Comparison of ENCODE assay signal across 1 cellular context in the genomic region with DNA sequence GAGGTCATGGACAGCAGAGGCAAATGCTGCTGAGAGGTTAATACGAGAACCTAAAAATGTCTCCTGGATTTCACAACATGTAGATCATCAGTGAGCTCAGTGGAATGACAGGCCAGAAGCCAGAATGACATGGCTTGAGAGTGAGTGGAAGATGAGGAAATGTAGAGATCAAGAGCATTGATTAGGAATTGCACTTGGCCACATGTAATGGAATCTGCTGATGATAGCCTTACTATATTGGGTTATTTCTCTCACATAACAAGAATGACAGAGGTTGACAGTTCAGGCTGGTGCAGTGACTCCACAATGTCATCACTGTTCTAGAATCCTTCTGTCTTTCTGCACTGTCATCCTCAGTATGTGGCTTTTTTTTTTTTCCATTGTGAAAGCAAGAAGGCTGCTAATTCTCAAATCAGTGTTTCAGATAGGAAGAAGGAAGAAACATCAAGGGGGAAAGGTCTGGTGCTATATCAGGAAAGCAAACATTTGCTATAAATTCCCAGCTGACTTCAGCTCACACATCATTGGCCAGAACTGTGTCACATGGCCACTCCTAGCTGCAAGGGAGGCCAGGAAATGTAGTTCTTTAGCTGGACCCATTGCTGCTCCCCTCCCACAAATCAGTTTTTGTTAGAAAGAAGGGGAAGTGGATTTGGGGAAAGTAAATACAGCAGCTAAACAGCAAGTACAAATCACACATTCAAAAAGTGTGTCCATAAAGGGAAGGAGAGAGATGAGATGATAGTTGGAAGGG.
TF ChIP-seq lines count a peak whose summit lies in the region.

No MANE protein-coding gene starts in this region.

TF ChIP-seq in K562, 482 proteins besides CTCF, POLR2A, EP300 and RAD21:
- TF ChIP-seq, protein P1, sequence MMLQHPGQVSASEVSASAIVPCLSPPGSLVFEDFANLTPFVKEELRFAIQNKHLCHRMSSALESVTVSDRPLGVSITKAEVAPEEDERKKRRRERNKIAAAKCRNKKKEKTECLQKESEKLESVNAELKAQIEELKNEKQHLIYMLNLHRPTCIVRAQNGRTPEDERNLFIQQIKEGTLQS (IDR thresholded peaks at IDR 0.05), result peak; percentile 51; the same call in 1 of the 2 replicates
- TF ChIP-seq, protein P1 (CRISPR knock-in tag; conservative IDR thresholded peaks at IDR 0.05), result no peak
- TF ChIP-seq, protein P2, sequence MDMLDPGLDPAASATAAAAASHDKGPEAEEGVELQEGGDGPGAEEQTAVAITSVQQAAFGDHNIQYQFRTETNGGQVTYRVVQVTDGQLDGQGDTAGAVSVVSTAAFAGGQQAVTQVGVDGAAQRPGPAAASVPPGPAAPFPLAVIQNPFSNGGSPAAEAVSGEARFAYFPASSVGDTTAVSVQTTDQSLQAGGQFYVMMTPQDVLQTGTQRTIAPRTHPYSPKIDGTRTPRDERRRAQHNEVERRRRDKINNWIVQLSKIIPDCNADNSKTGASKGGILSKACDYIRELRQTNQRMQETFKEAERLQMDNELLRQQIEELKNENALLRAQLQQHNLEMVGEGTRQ (CRISPR knock-in tag; IDR thresholded peaks at IDR 0.05), result peak; percentile 58
- TF ChIP-seq MCM3 (IDR thresholded peaks at IDR 0.05), result no peak
- TF ChIP-seq NFE2L1 (tag; IDR thresholded peaks at IDR 0.05; ENCODE audit: borderline replicate concordance, low read depth), result peak; percentile 34; the same call in 1 of the 2 replicates
- peak; percentile 60; the same call in 1 of the 2 replicates for TF ChIP-seq TRIM28 (IDR thresholded peaks at IDR 0.05)
- no peak for TF ChIP-seq STAG1 (CRISPR knock-in tag; IDR thresholded peaks at IDR 0.05; ENCODE audit: borderline replicate concordance)
- TF ChIP-seq CEBPG (CRISPR knock-in tag; IDR thresholded peaks at IDR 0.05), result no peak
- 0 out of 4 replicates have a peak, but pooled peaks of 1 of the 2 experiments have one; percentile 44 for TF ChIP-seq CEBPG (tag; conservative IDR thresholded peaks at IDR 0.05 in 1 of 2, IDR thresholded peaks at IDR 0.05 in 1 of 2)
- no peak for TF ChIP-seq MCM2 (IDR thresholded peaks at IDR 0.05; ENCODE audit: low read depth)
- TF ChIP-seq MAFG (tag; conservative IDR thresholded peaks at IDR 0.05), result peak; percentile 84
- no peak for TF ChIP-seq ATF7 (IDR thresholded peaks at IDR 0.05)
- TF ChIP-seq TRIM24 (IDR thresholded peaks at IDR 0.05), result peak in 1 of 2 experiments; percentile 15; a peak in 2 of 4 replicates
- no peak for TF ChIP-seq PPARD (CRISPR knock-in tag; IDR thresholded peaks at IDR 0.05)
- TF ChIP-seq PKNOX1 (IDR thresholded peaks at IDR 0.05), result peak; percentile 39; the same call in 1 of the 2 replicates
- no peak for TF ChIP-seq DEAF1 (CRISPR knock-in tag; IDR thresholded peaks at IDR 0.05)
- TF ChIP-seq ZBTB1 (CRISPR knock-in tag; IDR thresholded peaks at IDR 0.05; ENCODE audit: borderline replicate concordance, low read depth), result no peak
- TF ChIP-seq, protein P3, sequence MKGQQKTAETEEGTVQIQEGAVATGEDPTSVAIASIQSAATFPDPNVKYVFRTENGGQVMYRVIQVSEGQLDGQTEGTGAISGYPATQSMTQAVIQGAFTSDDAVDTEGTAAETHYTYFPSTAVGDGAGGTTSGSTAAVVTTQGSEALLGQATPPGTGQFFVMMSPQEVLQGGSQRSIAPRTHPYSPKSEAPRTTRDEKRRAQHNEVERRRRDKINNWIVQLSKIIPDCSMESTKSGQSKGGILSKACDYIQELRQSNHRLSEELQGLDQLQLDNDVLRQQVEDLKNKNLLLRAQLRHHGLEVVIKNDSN (CRISPR knock-in tag; IDR thresholded peaks at IDR 0.05), result peak; percentile 88
- peak in 1 of 2 experiments; percentile 70; a peak in 1 of 3 replicates for TF ChIP-seq CBX3 (IDR thresholded peaks at IDR 0.05; ENCODE audit: borderline replicate concordance in 1 of 2, low read length in 2 of 2)
- TF ChIP-seq, protein P4, sequence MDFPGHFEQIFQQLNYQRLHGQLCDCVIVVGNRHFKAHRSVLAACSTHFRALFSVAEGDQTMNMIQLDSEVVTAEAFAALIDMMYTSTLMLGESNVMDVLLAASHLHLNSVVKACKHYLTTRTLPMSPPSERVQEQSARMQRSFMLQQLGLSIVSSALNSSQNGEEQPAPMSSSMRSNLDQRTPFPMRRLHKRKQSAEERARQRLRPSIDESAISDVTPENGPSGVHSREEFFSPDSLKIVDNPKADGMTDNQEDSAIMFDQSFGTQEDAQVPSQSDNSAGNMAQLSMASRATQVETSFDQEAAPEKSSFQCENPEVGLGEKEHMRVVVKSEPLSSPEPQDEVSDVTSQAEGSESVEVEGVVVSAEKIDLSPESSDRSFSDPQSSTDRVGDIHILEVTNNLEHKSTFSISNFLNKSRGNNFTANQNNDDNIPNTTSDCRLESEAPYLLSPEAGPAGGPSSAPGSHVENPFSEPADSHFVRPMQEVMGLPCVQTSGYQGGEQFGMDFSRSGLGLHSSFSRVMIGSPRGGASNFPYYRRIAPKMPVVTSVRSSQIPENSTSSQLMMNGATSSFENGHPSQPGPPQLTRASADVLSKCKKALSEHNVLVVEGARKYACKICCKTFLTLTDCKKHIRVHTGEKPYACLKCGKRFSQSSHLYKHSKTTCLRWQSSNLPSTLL (IDR thresholded peaks at IDR 0.05), result no peak
- no peak for TF ChIP-seq NEUROD1 (IDR thresholded peaks at IDR 0.05; ENCODE audit: borderline replicate concordance, low read depth, low read length, partially characterized antibody)
- no peak for TF ChIP-seq BCL6 (CRISPR knock-in tag; IDR thresholded peaks at IDR 0.05)
- TF ChIP-seq CBX5 (IDR thresholded peaks at IDR 0.05; ENCODE audit: borderline replicate concordance, low read depth), result 0 out of 2 replicates have a peak, but pooled peaks have one; percentile 46
- no peak for TF ChIP-seq WHSC1 (IDR thresholded peaks at IDR 0.05; ENCODE audit: low read length)
- TF ChIP-seq NFE2 (IDR thresholded peaks at IDR 0.05; ENCODE audit: low read depth), result peak; percentile 30
- no peak for TF ChIP-seq HBP1 (CRISPR knock-in tag; IDR thresholded peaks at IDR 0.05)
- TF ChIP-seq, protein P5, sequence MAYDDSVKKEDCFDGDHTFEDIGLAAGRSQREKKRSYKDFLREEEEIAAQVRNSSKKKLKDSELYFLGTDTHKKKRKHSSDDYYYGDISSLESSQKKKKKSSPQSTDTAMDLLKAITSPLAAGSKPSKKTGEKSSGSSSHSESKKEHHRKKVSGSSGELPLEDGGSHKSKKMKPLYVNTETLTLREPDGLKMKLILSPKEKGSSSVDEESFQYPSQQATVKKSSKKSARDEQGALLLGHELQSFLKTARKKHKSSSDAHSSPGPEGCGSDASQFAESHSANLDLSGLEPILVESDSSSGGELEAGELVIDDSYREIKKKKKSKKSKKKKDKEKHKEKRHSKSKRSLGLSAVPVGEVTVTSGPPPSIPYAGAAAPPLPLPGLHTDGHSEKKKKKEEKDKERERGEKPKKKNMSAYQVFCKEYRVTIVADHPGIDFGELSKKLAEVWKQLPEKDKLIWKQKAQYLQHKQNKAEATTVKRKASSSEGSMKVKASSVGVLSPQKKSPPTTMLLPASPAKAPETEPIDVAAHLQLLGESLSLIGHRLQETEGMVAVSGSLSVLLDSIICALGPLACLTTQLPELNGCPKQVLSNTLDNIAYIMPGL (CRISPR knock-in tag; IDR thresholded peaks at IDR 0.05), result no peak
- TF ChIP-seq, protein P6, sequence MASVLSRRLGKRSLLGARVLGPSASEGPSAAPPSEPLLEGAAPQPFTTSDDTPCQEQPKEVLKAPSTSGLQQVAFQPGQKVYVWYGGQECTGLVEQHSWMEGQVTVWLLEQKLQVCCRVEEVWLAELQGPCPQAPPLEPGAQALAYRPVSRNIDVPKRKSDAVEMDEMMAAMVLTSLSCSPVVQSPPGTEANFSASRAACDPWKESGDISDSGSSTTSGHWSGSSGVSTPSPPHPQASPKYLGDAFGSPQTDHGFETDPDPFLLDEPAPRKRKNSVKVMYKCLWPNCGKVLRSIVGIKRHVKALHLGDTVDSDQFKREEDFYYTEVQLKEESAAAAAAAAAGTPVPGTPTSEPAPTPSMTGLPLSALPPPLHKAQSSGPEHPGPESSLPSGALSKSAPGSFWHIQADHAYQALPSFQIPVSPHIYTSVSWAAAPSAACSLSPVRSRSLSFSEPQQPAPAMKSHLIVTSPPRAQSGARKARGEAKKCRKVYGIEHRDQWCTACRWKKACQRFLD (CRISPR knock-in tag; IDR thresholded peaks at IDR 0.05), result no peak
- 0 out of 2 replicates have a peak, but pooled peaks have one; percentile 5 for TF ChIP-seq CBFA2T2 (conservative IDR thresholded peaks at IDR 0.05)
- TF ChIP-seq CEBPB (tag; IDR thresholded peaks at IDR 0.05), result peak; percentile 76
- peak; percentile 27; the same call in 1 of the 2 replicates for TF ChIP-seq SPI1 (IDR thresholded peaks at IDR 0.05; ENCODE audit: borderline replicate concordance, low read depth, low read length)
- no peak for TF ChIP-seq ZNF699 (CRISPR knock-in tag; IDR thresholded peaks at IDR 0.05; ENCODE audit: insufficient replicate concordance)
- no peak for TF ChIP-seq PBX2 (CRISPR knock-in tag; IDR thresholded peaks at IDR 0.05; ENCODE audit: low read depth)
- 0 out of 2 replicates have a peak, but pooled peaks have one; percentile 14 for TF ChIP-seq PBX2 (tag; conservative IDR thresholded peaks at IDR 0.05; ENCODE audit: low read depth)
- 0 out of 2 replicates have a peak, but pooled peaks have one; percentile 27 for TF ChIP-seq BACH1 (tag; IDR thresholded peaks at IDR 0.05)
- TF ChIP-seq PCBP1 (IDR thresholded peaks at IDR 0.05; ENCODE audit: low read depth, low read length, poor library complexity, severe bottlenecking), result no peak
- peak; percentile 73 for TF ChIP-seq ZNF316 (IDR thresholded peaks at IDR 0.05)
- TF ChIP-seq C11orf30 (IDR thresholded peaks at IDR 0.05; ENCODE audit: low read depth), result peak; percentile 37; the same call in 1 of the 2 replicates
- TF ChIP-seq ELF2 (CRISPR knock-in tag; IDR thresholded peaks at IDR 0.05), result no peak
- peak; percentile 67 for TF ChIP-seq RAD51 (IDR thresholded peaks at IDR 0.05; ENCODE audit: borderline replicate concordance, low read depth)
- TF ChIP-seq RBM39 (optimal IDR thresholded peaks at IDR 0.05; ENCODE audit: low read depth, low read length), result no peak
- TF ChIP-seq SRSF1 (IDR thresholded peaks at IDR 0.05; ENCODE audit: low read depth, low read length), result no peak
- 0 out of 2 replicates have a peak, but pooled peaks have one; percentile 16 for TF ChIP-seq ZNF384 (IDR thresholded peaks at IDR 0.05; ENCODE audit: low read depth, low read length)
